In the genomic region with DNA sequence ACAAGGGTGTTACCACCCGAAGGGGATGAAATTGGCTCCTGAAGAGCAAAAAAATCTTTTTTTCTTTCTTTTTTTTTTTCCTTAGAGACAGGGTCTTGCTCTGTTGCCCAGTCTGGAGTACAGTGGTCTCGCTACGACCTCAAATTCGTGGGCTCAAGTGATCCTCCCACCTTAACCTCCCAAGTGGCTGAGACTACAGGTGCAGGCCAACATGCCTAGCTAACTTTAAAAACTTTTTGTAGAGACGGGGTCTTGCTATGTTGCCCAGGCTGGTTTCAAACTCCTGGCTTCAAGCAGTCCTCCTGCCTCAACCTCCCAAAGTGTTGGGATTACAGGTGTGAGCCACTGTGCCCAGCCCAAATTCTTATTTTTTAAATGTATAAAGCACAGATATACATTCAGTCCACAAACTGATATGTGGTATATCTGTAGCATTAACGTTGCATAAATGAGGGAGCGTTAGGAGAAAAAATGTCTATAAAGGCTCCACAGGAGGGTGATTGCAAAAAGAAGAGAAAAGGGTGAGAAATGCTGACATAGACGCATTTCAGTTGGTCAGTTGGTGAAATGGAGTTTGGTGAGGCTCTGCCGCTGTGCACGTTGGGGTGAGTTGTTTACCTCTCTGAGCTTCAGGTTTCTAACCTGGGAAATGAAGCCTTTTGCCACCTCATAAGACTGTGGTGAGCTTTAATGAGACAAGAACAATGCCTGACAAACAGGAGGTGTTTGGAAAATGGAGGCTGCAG, we compare ENCODE assay signal across 20 cellular contexts.
A peak's percentile ranks its signal among the peaks of the same experiment; 100 is the strongest.
DNase-seq lines count a peak whose midpoint lies in the region; ATAC-seq, FAIRE-seq and TF ChIP-seq lines count a peak whose summit lies in the region.
"Had no signal": no experiment of that assay in that cellular context is flagged by ENCODE, and none has a peak within 500 bp of the region (broad histone marks: within the 10 kb centered on the region; RNA-seq: fewer than 3 reads in every experiment).

No MANE protein-coding gene starts in this region.

- H3K9me3 Mint-ChIP-seq in CD4-positive, alpha-beta memory T cell: no peaks in the 10 kb centered on the region
- H3K9me3 Mint-ChIP-seq: CD8-positive, alpha-beta memory T cell had no signal

- H2AFZ ChIP-seq in endothelial cell of umbilical vein (ENCODE audit: low read depth, low read length) (peak overlapping the region; percentile 88), osteoblast (ENCODE audit: low read length) (peak overlapping the region; percentile 27)
- H2AFZ ChIP-seq: PC-9 had no signal

- no peak for ATAC-seq in heart left ventricle
- ATAC-seq in Right ventricle myocardium inferior: no peak
- ATAC-seq in upper lobe of right lung: no peak

- H3K4me3 ChIP-seq in heart left ventricle (no peak overlapping the region), endothelial cell of umbilical vein (replicated peaks in 1 of 3; ENCODE audit: insufficient read depth in 1 of 3, low read depth in 1 of 3, low read length in 3 of 3) (no peak overlapping the region), osteoblast (ENCODE audit: insufficient read depth, low read length) (no peak overlapping the region), upper lobe of right lung (no peak overlapping the region)
- H3K4me3 ChIP-seq in CD4-positive, alpha-beta memory T cell (ENCODE audit: low read length in 2 of 2): no peak overlapping the region
- H3K4me3 ChIP-seq: BLaER1, GM23248, PC-9 had no signal

- H4K20me1 ChIP-seq in endothelial cell of umbilical vein (replicated peaks; ENCODE audit: control insufficient read depth, extremely low read depth, insufficient read depth, low read length) (no peaks in the 10 kb centered on the region), osteoblast (ENCODE audit: insufficient read depth, low read length) (no peaks in the 10 kb centered on the region)
- H4K20me1 ChIP-seq: BLaER1 had no signal

- TF ChIP-seq POLR2A in heart left ventricle (IDR thresholded peaks at IDR 0.05) (no peak), endothelial cell of umbilical vein (IDR thresholded peaks at IDR 0.05; ENCODE audit: low read depth, low read length) (no peak)

- peaks cover 0 to 8% (median 5%) of the 10 kb centered on the region in 4 donors for H3K4me1 Mint-ChIP-seq in CD4-positive, alpha-beta memory T cell
- H3K4me1 Mint-ChIP-seq: CD8-positive, alpha-beta memory T cell had no signal

- H3K27ac ChIP-seq in heart left ventricle: peak overlapping the region in 11 of 12 donors; percentile 61 to 82 (median 76)
- H3K27ac ChIP-seq in endothelial cell of umbilical vein (ENCODE audit: insufficient read depth, low read depth, low read length): no peak overlapping the region
- no peak overlapping the region for H3K27ac ChIP-seq in osteoblast (ENCODE audit: low read depth, low read length)
- no peak overlapping the region for H3K27ac ChIP-seq in upper lobe of right lung
- H3K27ac ChIP-seq in CD4-positive, alpha-beta memory T cell (ENCODE audit: low read depth, low read length): no peak overlapping the region
- H3K27ac ChIP-seq: BLaER1, GM23248, PC-9 had no signal

- dilution Hi-C loops in endothelial cell of umbilical vein (cut with MboI; ENCODE audit: extremely low pct_ligation_motif_present, low sequenced_read_pairs): no loop called here

- H3K9me3 ChIP-seq in heart left ventricle (no peaks in the 10 kb centered on the region), endothelial cell of umbilical vein (replicated peaks; ENCODE audit: control insufficient read depth, insufficient read depth, low read length) (no peaks in the 10 kb centered on the region), osteoblast (ENCODE audit: low read depth, low read length) (no peaks in the 10 kb centered on the region), upper lobe of right lung (no peaks in the 10 kb centered on the region)
- no peaks in the 10 kb centered on the region for H3K9me3 ChIP-seq in CD4-positive, alpha-beta memory T cell (ENCODE audit: control insufficient read depth in 1 of 2, low read length in 2 of 2)
- H3K9me3 ChIP-seq: BLaER1 had no signal

- no peak overlapping the region for H3K9ac ChIP-seq in endothelial cell of umbilical vein (replicated peaks; ENCODE audit: extremely low read depth, insufficient read depth, low read length)
- H3K9ac ChIP-seq: BLaER1, GM23248 had no signal

- POLR2A ChIA-PET in endothelial cell of umbilical vein (lab: Charles Lee): no interaction called here
- POLR2A ChIA-PET in CD4-positive, alpha-beta memory T cell (lab: Charles Lee; ENCODE audit: partially characterized antibody): no interaction called here

- H3K36me3 ChIP-seq in heart left ventricle (no peaks in the 10 kb centered on the region), endothelial cell of umbilical vein (ENCODE audit: control insufficient read depth in 2 of 2, extremely low read depth in 1 of 2, insufficient read depth in 2 of 2, low read length in 2 of 2) (no peaks in the 10 kb centered on the region), osteoblast (ENCODE audit: insufficient read depth, low read length) (no peaks in the 10 kb centered on the region), upper lobe of right lung (no peaks in the 10 kb centered on the region)
- H3K36me3 ChIP-seq in CD4-positive, alpha-beta memory T cell (ENCODE audit: insufficient read depth, low read length): no peaks in the 10 kb centered on the region
- H3K36me3 ChIP-seq: BLaER1 had no signal

- H3K4me1 ChIP-seq in heart left ventricle: peaks cover 0 to 22% (median 8%) of the 10 kb centered on the region in 12 donors
- H3K4me1 ChIP-seq in endothelial cell of umbilical vein (ENCODE audit: control insufficient read depth, extremely low read depth, insufficient read depth, low read length): peaks cover 20% of the 10 kb centered on the region
- H3K4me1 ChIP-seq in osteoblast (ENCODE audit: insufficient read depth, low read length): peaks cover 11% of the 10 kb centered on the region
- H3K4me1 ChIP-seq in upper lobe of right lung: no peaks in the 10 kb centered on the region
- no peaks in the 10 kb centered on the region for H3K4me1 ChIP-seq in CD4-positive, alpha-beta memory T cell (ENCODE audit: insufficient read depth, low read length)
- H3K4me1 ChIP-seq: BLaER1 had no signal

- no peak overlapping the region for H3K4me2 ChIP-seq in endothelial cell of umbilical vein (ENCODE audit: insufficient read depth, low read length)
- H3K4me2 ChIP-seq in osteoblast (ENCODE audit: insufficient read depth, low read length): no peak overlapping the region
- H3K4me2 ChIP-seq: BLaER1, PC-9 had no signal

- H3K9me1 ChIP-seq in endothelial cell of umbilical vein (replicated peaks; ENCODE audit: control insufficient read depth, extremely low read depth, insufficient read depth, low read length): no peaks in the 10 kb centered on the region

- CTCF ChIA-PET in endothelial cell of umbilical vein (lab: Charles Lee): interaction anchor here (0.7 to 3.1 kb wide), 7 partner anchors 11 to 150 kb away, joined by 3 to 16 read pairs (median 4); no protein-coding TSS in a partner anchor
- CTCF ChIA-PET in CD4-positive, alpha-beta memory T cell (lab: Charles Lee; ENCODE audit: partially characterized antibody): interaction anchor here (0.5 kb wide), 1 partner anchor 150 kb away, joined by 4 read pairs; no protein-coding TSS in a partner anchor

- H3K4me3 Mint-ChIP-seq in CD4-positive, alpha-beta memory T cell: no peak overlapping the region
- H3K4me3 Mint-ChIP-seq: CD8-positive, alpha-beta memory T cell had no signal

- H3K27me3 Mint-ChIP-seq in CD4-positive, alpha-beta memory T cell: peaks cover 2 to 7% of the 10 kb centered on the region in 2 donors

- no peaks in the 10 kb centered on the region for H3K36me3 Mint-ChIP-seq in CD4-positive, alpha-beta memory T cell
- H3K36me3 Mint-ChIP-seq: CD8-positive, alpha-beta memory T cell had no signal

- BruUV-seq in endothelial cell of umbilical vein (replicated peaks; lab: Mats Ljungman, UMichigan): no TSS peak

- 80 to 92% (median 81%) methylated on average over 10 of the region's 10 CpGs for WGBS in heart left ventricle, 4 donors

- H3K27me3 ChIP-seq in heart left ventricle (no peaks in the 10 kb centered on the region), endothelial cell of umbilical vein (ENCODE audit: control insufficient read depth in 2 of 2, insufficient read depth in 2 of 2, low read length in 2 of 2) (no peaks in the 10 kb centered on the region), osteoblast (ENCODE audit: insufficient read depth, low read length) (no peaks in the 10 kb centered on the region), upper lobe of right lung (no peaks in the 10 kb centered on the region)
- H3K27me3 ChIP-seq in CD4-positive, alpha-beta memory T cell (ENCODE audit: insufficient read depth, low read length): no peaks in the 10 kb centered on the region
- H3K27me3 ChIP-seq: BLaER1 had no signal

- FAIRE-seq in endothelial cell of umbilical vein (lab: Jason Lieb, UNC) (no peak), D721Med (lab: Jason Lieb, UNC) (no peak)
- FAIRE-seq: GM12891, GM18507 had no signal

- H3K79me2 ChIP-seq in endothelial cell of umbilical vein (ENCODE audit: control insufficient read depth, insufficient read depth, low read length) (no peaks in the 10 kb centered on the region), osteoblast (ENCODE audit: insufficient read depth, low read length) (no peaks in the 10 kb centered on the region)

- no peak overlapping the region for H3K27ac Mint-ChIP-seq in CD4-positive, alpha-beta memory T cell
- H3K27ac Mint-ChIP-seq: CD8-positive, alpha-beta memory T cell had no signal

- TF ChIP-seq CTCF in heart left ventricle (IDR thresholded peaks at IDR 0.05) (no peak), endothelial cell of umbilical vein (IDR thresholded peaks at IDR 0.05; ENCODE audit: extremely low read depth in 1 of 2, insufficient read depth in 1 of 2, low read depth in 1 of 2, low read length in 2 of 2) (no peak), osteoblast (IDR thresholded peaks at IDR 0.05; ENCODE audit: extremely low read depth, low read depth, low read length) (no peak), upper lobe of right lung (IDR thresholded peaks at IDR 0.05) (no peak), D721Med (IDR thresholded peaks at IDR 0.05; ENCODE audit: insufficient read depth, missing control alignments) (no peak)

- DNase-seq in heart left ventricle: no peak
- no peak for DNase-seq in Right ventricle myocardium inferior (ENCODE audit: missing footprints)
- DNase-seq in endothelial cell of umbilical vein (ENCODE audit: low read depth, low spot score): no peak
- DNase-seq in osteoblast (ENCODE audit: insufficient read length, low spot score, missing footprints): no peak
- DNase-seq in upper lobe of right lung: peak; percentile 11
- DNase-seq in SHP77 treated with DMSO at 0.1 percent for 48 hours (lab: John Stamatoyannopoulos, UW): no peak
- no peak for DNase-seq in D721Med (ENCODE audit: insufficient read length, low spot score)
- DNase-seq in CD4-positive, alpha-beta memory T cell: no peak
- DNase-seq: CD8-positive, alpha-beta memory T cell; GDM1; GM23248; NCI-H1048; NCI-H1436 treated with DMSO at 0.1 percent for 48 hours; NCI-H2029 treated with DMSO at 0.1 percent for 48 hours; NCI-H510A; NCI-H774; PC-9 had no signal

- intact Hi-C loops in heart left ventricle (cut with DNase I) (loop anchor here in 1 of 10 donors (10.0 kb wide), 1 partner anchor 72 kb away; no protein-coding TSS in a partner anchor), Right ventricle myocardium inferior (cut with DNase I) (loop anchor here (10.0 kb wide), 1 partner anchor 72 kb away; no protein-coding TSS in a partner anchor), endothelial cell of umbilical vein (cut with micrococcal nuclease) (no loop called here), upper lobe of right lung (cut with DNase I) (loop anchor here (5.0 to 10.0 kb wide), 2 partner anchors 112 to 150 kb away; no protein-coding TSS in a partner anchor)
- intact Hi-C loops in CD4-positive, alpha-beta memory T cell (cut with micrococcal nuclease): no loop called here

Comparison
In these comparisons a context has a peak if more than half of its experiments do, and no peak if none do; other contexts are left out.
1. H3K27ac ChIP-seq: peak in heart left ventricle (11 of 12); none in endothelial cell of umbilical vein (single experiment), osteoblast (single experiment), upper lobe of right lung (single experiment) and CD4-positive, alpha-beta memory T cell (single experiment).
2. intact Hi-C loops: an anchor here in Right ventricle myocardium inferior (10.0 kb wide) and upper lobe of right lung (5.0 to 10.0 kb wide); none called in endothelial cell of umbilical vein and CD4-positive, alpha-beta memory T cell.